15 cellular contexts compared by ENCODE assay signal in the genomic region with DNA sequence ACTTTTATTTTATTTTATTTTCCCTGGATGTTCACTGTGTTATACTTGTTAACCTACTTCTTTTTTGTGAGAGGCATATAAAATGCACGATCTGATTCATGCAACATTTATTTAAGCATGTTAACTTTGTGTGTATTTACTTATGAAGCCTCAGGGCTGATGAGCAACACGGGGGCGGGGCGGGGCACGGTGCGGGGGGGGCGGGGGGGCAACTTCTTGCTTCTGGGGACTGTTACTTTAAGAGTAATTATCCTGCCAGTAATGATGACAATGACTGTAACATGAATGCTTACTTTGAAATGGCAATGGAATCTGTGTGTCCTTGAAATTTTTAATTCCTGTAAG.
A peak's percentile ranks its signal among the peaks of the same experiment; 100 is the strongest.
DNase-seq lines count a peak whose midpoint lies in the region; ATAC-seq and TF ChIP-seq lines count a peak whose summit lies in the region.
"Had no signal": no experiment of that assay in that cellular context is flagged by ENCODE, and none has a peak within 500 bp of the region (broad histone marks: within the 10 kb centered on the region; RNA-seq: fewer than 3 reads in every experiment).

No MANE protein-coding gene starts in this region.

- H3K4me3 Mint-ChIP-seq in type B pancreatic cell: no peak overlapping the region
- H3K4me3 Mint-ChIP-seq: activated T-helper 17 cell treated with anti-CD3 and anti-CD28 coated beads, Interleukin-2, amount 50 U/mL, for 72 hours; CD8-positive, alpha-beta memory T cell had no signal

- H3K27ac ChIP-seq in SJSA1: peak overlapping the region; percentile 93
- H3K27ac ChIP-seq: psoas muscle, suprapubic skin had no signal

- H3K4me1 ChIP-seq in SJSA1 (replicated peaks): peaks cover 26% of the 10 kb centered on the region

- no peaks in the 10 kb centered on the region for H3K36me3 ChIP-seq in SJSA1
- H3K36me3 ChIP-seq: suprapubic skin had no signal

- peaks cover 39% of the 10 kb centered on the region for H3K4me1 Mint-ChIP-seq in type B pancreatic cell (ENCODE audit: unreplicated experiment)
- H3K4me1 Mint-ChIP-seq: activated T-helper 17 cell treated with anti-CD3 and anti-CD28 coated beads, Interleukin-2, amount 50 U/mL, for 72 hours; CD8-positive, alpha-beta memory T cell had no signal

- peak; percentile 58 for DNase-seq in NCI-H82 (lab: John Stamatoyannopoulos, UW)
- no peak for DNase-seq in NCI-H82 treated with DMSO at 0.1 percent for 48 hours (lab: John Stamatoyannopoulos, UW; ENCODE audit: unreplicated experiment)
- DNase-seq in SJSA1 (ENCODE audit: low read depth in 1 of 2, low spot score in 2 of 2): peak in 1 of 2 experiments; percentile 45
- peak; percentile 8 to 68 for DNase-seq in foreskin fibroblast
- no peak for DNase-seq in type B pancreatic cell (ENCODE audit: extremely low spot score, unreplicated experiment)
- no peak for DNase-seq in NCI-H524 (lab: John Stamatoyannopoulos, UW)
- no peak for DNase-seq in stimulated activated naive CD4-positive, alpha-beta T cell (lab: John Stamatoyannopoulos, UW)
- DNase-seq: activated CD8-positive, alpha-beta memory T cell treated with anti-CD3 and anti-CD28 coated beads for 24 hours; CD8-positive, alpha-beta memory T cell; NCI-H1930; NK-92 treated with Interleukin-12 subunit alpha and Interleukin-12 subunit beta, amount 100 ng/mL, for 24 hours; psoas muscle had no signal

- H3K9me3 Mint-ChIP-seq in type B pancreatic cell: peaks cover 7% of the 10 kb centered on the region
- H3K9me3 Mint-ChIP-seq: activated T-helper 17 cell treated with anti-CD3 and anti-CD28 coated beads, Interleukin-2, amount 50 U/mL, for 72 hours had no signal

- ATAC-seq in GM21737 (IDR thresholded peaks at IDR 0.05; ENCODE audit: unreplicated experiment): no peak
- ATAC-seq: activated T-helper 17 cell treated with anti-CD3 and anti-CD28 coated beads, Interleukin-2, amount 50 U/mL, for 72 hours; psoas muscle had no signal

- no peaks in the 10 kb centered on the region for H3K9me3 ChIP-seq in SJSA1 (replicated peaks)
- H3K9me3 ChIP-seq: psoas muscle, suprapubic skin had no signal

- no peaks in the 10 kb centered on the region for H3K27me3 ChIP-seq in SJSA1 (replicated peaks)
- H3K27me3 ChIP-seq: suprapubic skin had no signal

- H3K27ac Mint-ChIP-seq in type B pancreatic cell: peak overlapping the region; percentile 33
- H3K27ac Mint-ChIP-seq: activated T-helper 17 cell treated with anti-CD3 and anti-CD28 coated beads, Interleukin-2, amount 50 U/mL, for 72 hours; CD8-positive, alpha-beta memory T cell had no signal

- TF ChIP-seq CTCF in foreskin fibroblast (IDR thresholded peaks at IDR 0.05; ENCODE audit: low read depth, low read length): no peak
- no peak for TF ChIP-seq CTCF in type B pancreatic cell (conservative IDR thresholded peaks at IDR 0.05)

- H3K36me3 Mint-ChIP-seq in type B pancreatic cell: no peaks in the 10 kb centered on the region
- H3K36me3 Mint-ChIP-seq: CD8-positive, alpha-beta memory T cell had no signal

- H3K4me3 ChIP-seq in SJSA1 (peak overlapping the region; percentile 7), foreskin fibroblast (ENCODE audit: low read depth in 1 of 2, low read length in 2 of 2) (no peak overlapping the region)
- H3K4me3 ChIP-seq: psoas muscle, suprapubic skin had no signal

- H3K27me3 Mint-ChIP-seq in type B pancreatic cell: no peaks in the 10 kb centered on the region
- H3K27me3 Mint-ChIP-seq: activated T-helper 17 cell treated with anti-CD3 and anti-CD28 coated beads, Interleukin-2, amount 50 U/mL, for 72 hours; CD8-positive, alpha-beta memory T cell had no signal

Comparison
In these comparisons a context has a peak if more than half of its experiments do, and no peak if none do; other contexts are left out.
1. DNase-seq: peak in NCI-H82 (single experiment) and foreskin fibroblast (2 of 2); none in NCI-H82 treated with DMSO at 0.1 percent for 48 hours (single experiment), type B pancreatic cell (single experiment), NCI-H524 (0 of 2) and stimulated activated naive CD4-positive, alpha-beta T cell (0 of 6).